ENCODE assay signal across 1 cellular context in the genomic region with DNA sequence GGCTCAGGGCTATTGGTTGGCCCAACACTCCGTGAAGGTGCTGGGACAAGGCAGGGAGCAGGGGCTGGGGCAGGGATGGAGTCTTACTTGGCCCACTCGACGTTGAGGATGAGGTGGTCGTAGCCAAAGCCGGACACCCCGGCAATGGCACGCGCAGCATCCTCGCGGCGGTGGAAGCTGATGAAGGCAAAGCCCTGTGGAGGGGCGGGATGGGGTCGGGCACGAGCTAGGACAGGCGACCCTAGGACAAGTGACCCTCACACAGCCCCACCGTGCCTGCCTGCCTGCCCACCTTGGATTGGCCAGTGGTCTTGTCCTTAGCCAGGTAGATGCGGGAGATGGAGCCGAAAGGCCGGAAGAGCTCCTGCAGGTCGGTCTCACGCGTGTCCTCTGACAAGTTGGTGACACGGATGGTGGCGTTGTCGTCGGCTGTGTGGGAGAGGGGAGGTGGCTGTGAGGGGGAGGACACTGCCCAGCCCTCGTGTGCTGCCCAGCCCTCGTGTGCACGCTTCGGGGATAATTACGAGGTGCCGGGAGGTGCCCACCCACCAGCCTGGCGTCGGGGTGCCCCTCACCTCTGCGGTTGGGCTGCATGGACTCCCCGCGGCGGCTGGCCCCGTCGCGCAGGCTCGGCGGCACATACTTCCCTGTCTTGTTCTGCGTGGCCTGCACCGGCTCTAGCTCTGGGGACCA.
A peak's percentile ranks its signal among the peaks of the same experiment; 100 is the strongest.
TF ChIP-seq lines count a peak whose summit lies in the region.

No MANE protein-coding gene starts in this region.

TF ChIP-seq in endothelial cell of umbilical vein, 7 proteins besides CTCF, POLR2A, EP300 and RAD21:
- TF ChIP-seq FOS (IDR thresholded peaks at IDR 0.05; ENCODE audit: borderline replicate concordance, insufficient read depth, low read length), result no peak
- TF ChIP-seq POLR2AphosphoS5 (IDR thresholded peaks at IDR 0.05; ENCODE audit: insufficient read depth, low read depth, low read length), result peak; percentile 16
TF ChIP-seq in endothelial cell of umbilical vein: peak in this region for 1.
